28 cellular contexts compared by ENCODE assay signal in genomic region chr14:24735984-24736630, GRCh38.
"Had no signal": no experiment of that assay in that cellular context is flagged by ENCODE, and none has a peak within 500 bp of the region (broad histone marks: within the 10 kb centered on the region; RNA-seq: fewer than 3 reads in every experiment).

No MANE protein-coding gene starts in this region.

- H3K4me2 ChIP-seq: hepatocyte had no signal

- H2AFZ ChIP-seq: hepatocyte had no signal

- ATAC-seq: effector memory CD8-positive, alpha-beta T cell; esophagus mucosa; gastroesophageal sphincter; heart left ventricle; left cardiac atrium; left lung; left ventricle myocardium superior; lower lobe of right lung; mucosa of descending colon had no signal

- DNase-seq: colonic mucosa; cortex of kidney; effector CD8-positive, alpha-beta T cell; effector memory CD8-positive, alpha-beta T cell; endodermal cell; erythroblast; esophagus squamous epithelium; foreskin fibroblast; heart left ventricle; hypothalamus; immature natural killer cell; left cardiac atrium; left lung; left ventricle myocardium superior; lower lobe of right lung; mesenchymal stem cell; mucosa of descending colon; naive B cell had no signal

- H3K27ac ChIP-seq: colonic mucosa, epithelial cell of prostate, esophagus squamous epithelium, gastroesophageal sphincter, heart left ventricle, hepatocyte, left lung, lower lobe of right lung had no signal

- H3K4me3 ChIP-seq: colonic mucosa, esophagus squamous epithelium, gastroesophageal sphincter, heart left ventricle, hepatocyte, left lung, lower lobe of right lung, mucosa of descending colon had no signal

- H3K36me3 Mint-ChIP-seq: immature natural killer cell, mesothelial cell of epicardium, naive B cell had no signal

- H3K4me1 Mint-ChIP-seq: naive B cell had no signal

- H3K27ac Mint-ChIP-seq: dendritic cell treated with granulocyte-macrophage colony-stimulating factor and Interleukin-4, amounts not matched to agents 40 ng/mL and 50 ng/mL, for 4 days; effector memory CD8-positive, alpha-beta T cell; endodermal cell; immature natural killer cell; mesothelial cell of epicardium; naive B cell had no signal

- FAIRE-seq: endometrium, frontal cortex, islet of Langerhans, keratinocyte had no signal

- H3K9me3 Mint-ChIP-seq: dendritic cell treated with granulocyte-macrophage colony-stimulating factor and Interleukin-4, amounts not matched to agents 40 ng/mL and 50 ng/mL, for 4 days; effector memory CD8-positive, alpha-beta T cell; immature natural killer cell; mesothelial cell of epicardium had no signal

- H3K9me3 ChIP-seq: colonic mucosa, esophagus squamous epithelium, gastroesophageal sphincter, left lung, lower lobe of right lung, mucosa of descending colon had no signal

- H3K4me3 Mint-ChIP-seq: dendritic cell treated with granulocyte-macrophage colony-stimulating factor and Interleukin-4, amounts not matched to agents 40 ng/mL and 50 ng/mL, for 4 days; effector memory CD8-positive, alpha-beta T cell; endodermal cell; immature natural killer cell; mesothelial cell of epicardium; naive B cell had no signal

- H3K27me3 Mint-ChIP-seq: dendritic cell treated with granulocyte-macrophage colony-stimulating factor and Interleukin-4, amounts not matched to agents 40 ng/mL and 50 ng/mL, for 4 days had no signal

- H3K4me1 ChIP-seq: colonic mucosa, esophagus squamous epithelium, heart left ventricle, left lung, lower lobe of right lung had no signal

- H3K36me3 ChIP-seq: colonic mucosa, esophagus squamous epithelium, gastroesophageal sphincter, heart left ventricle, left lung, lower lobe of right lung had no signal

- H3K79me2 ChIP-seq: hepatocyte had no signal

- H3K27me3 ChIP-seq: colonic mucosa, gastroesophageal sphincter, heart left ventricle, hepatocyte, left lung had no signal
